In the genomic region with DNA sequence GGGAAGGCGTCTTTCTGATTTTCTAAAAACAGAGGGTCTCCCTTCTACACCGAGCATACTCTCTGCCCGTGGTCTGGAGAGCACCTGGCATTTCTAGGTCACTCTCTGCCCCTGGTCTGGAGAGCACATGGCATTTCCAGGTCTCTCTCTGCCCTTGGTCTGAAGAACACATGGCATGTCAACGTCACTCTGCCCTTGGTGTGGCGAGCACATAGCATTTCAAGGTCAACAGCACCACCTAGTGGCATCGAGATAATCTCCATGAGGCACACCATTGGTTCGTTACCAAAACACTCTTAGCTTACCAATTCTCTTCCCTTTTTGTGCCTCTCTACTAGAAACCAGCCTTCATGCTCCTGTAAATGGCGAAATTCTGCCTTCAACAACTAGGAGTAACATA, we compare ENCODE assay signal across 9 cellular contexts.
DNase-seq lines count a peak whose midpoint lies in the region; ATAC-seq and TF ChIP-seq lines count a peak whose summit lies in the region.
"Had no signal": no experiment of that assay in that cellular context is flagged by ENCODE, and none has a peak within 500 bp of the region (broad histone marks: within the 10 kb centered on the region; RNA-seq: fewer than 3 reads in every experiment).

No MANE protein-coding gene starts in this region.

- H3K9me3 ChIP-seq in SJCRH30 (replicated peaks), result 0 out of 2 replicates have a peak, but pooled peaks cover 5% of the 10 kb centered on the region
- H3K9me3 ChIP-seq: Peyer's patch had no signal

- H3K36me3 ChIP-seq in SJCRH30, result no peaks in the 10 kb centered on the region
- H3K36me3 ChIP-seq: Peyer's patch had no signal

- peak overlapping the region; percentile 5; the same call in 1 of the 2 replicates for H3K27ac ChIP-seq in SJCRH30
- H3K27ac ChIP-seq: Peyer's patch had no signal

- peak; percentile 97 for ATAC-seq in GM18868 (IDR thresholded peaks at IDR 0.05; ENCODE audit: unreplicated experiment)

- TF ChIP-seq CTCF in fibroblast of pulmonary artery (IDR thresholded peaks at IDR 0.05; ENCODE audit: low read length, missing control alignments) (peak; percentile 53), retinal pigment epithelial cell (conservative IDR thresholded peaks at IDR 0.05; ENCODE audit: low read depth, low read length) (peak; percentile 17)

- no peak overlapping the region for H3K4me3 ChIP-seq in SJCRH30
- no peak overlapping the region for H3K4me3 ChIP-seq in fibroblast of pulmonary artery (replicated peaks; ENCODE audit: low read depth, low read length)
- H3K4me3 ChIP-seq in retinal pigment epithelial cell (ENCODE audit: low read length), result no peak overlapping the region
- H3K4me3 ChIP-seq: Peyer's patch had no signal

- H3K4me1 ChIP-seq in SJCRH30, result no peaks in the 10 kb centered on the region
- H3K4me1 ChIP-seq: Peyer's patch had no signal

- DNase-seq in COLO668 (lab: John Stamatoyannopoulos, UW; ENCODE audit: unreplicated experiment), result peak; percentile 7
- peak; percentile 40 for DNase-seq in HS-27A (ENCODE audit: low read depth)
- peak; percentile 74 to 86 for DNase-seq in SJCRH30
- DNase-seq in fibroblast of pulmonary artery (ENCODE audit: low read depth), result peak; percentile 69
- DNase-seq in retinal pigment epithelial cell (ENCODE audit: low read depth), result no peak
- no peak for DNase-seq in activated CD4-positive, CD25-positive, alpha-beta regulatory T cell treated with anti-CD3 and anti-CD28 coated beads, Interleukin-2, amount 50 U/mL, for 72 hours
- no peak for DNase-seq in activated T-cell treated with anti-CD3 and anti-CD28 coated beads, Interleukin-2, amount 50 U/mL, for 1 hour

- no peaks in the 10 kb centered on the region for H3K27me3 ChIP-seq in SJCRH30
- H3K27me3 ChIP-seq: Peyer's patch had no signal

Comparison
In these comparisons a context has a peak if more than half of its experiments do, and no peak if none do; other contexts are left out.
1. DNase-seq: peak in COLO668 (single experiment), HS-27A (single experiment), SJCRH30 (2 of 2) and fibroblast of pulmonary artery (single experiment); none in retinal pigment epithelial cell (single experiment), activated CD4-positive, CD25-positive, alpha-beta regulatory T cell treated with anti-CD3 and anti-CD28 coated beads, Interleukin-2, amount 50 U/mL, for 72 hours (single experiment) and activated T-cell treated with anti-CD3 and anti-CD28 coated beads, Interleukin-2, amount 50 U/mL, for 1 hour (single experiment).